10 cellular contexts compared by ENCODE assay signal in the genomic region with DNA sequence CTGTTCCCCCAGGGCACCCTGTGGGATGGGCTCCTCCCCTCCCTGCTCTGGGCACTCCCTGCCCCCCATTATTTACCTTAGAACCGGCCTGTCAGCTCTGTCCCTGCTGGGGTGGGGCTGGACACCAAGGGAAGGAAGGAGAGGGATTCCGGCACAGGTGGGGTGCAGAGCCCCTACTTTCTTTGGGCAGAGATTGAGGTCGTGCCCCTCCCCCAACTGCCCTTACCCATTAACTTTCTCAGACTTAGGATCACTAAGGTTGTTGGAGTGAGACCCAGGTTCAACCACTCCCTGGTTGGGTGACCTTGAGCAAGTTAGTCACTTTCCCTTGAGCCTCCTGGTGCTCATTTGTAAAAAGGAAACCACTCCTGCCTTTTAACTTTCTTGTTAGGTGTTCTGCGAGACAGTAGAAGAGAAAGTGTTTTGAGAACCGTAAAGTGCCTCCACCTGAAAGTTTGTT. TPM values are rescaled to one million over a fixed set of nuclear protein-coding genes. Genes with fewer than 3 reads are reported as not detected.
DNase-seq lines count a peak whose midpoint lies in the region; ATAC-seq and TF ChIP-seq lines count a peak whose summit lies in the region.
"Had no signal": no experiment of that assay in that cellular context is flagged by ENCODE, and none has a peak within 500 bp of the region (broad histone marks: within the 10 kb centered on the region; RNA-seq: fewer than 3 reads in every experiment).

No MANE protein-coding gene starts in this region.

- H2BK20ac ChIP-seq in IMR-90 (ENCODE audit: low read depth, low read length) = 0 out of 2 replicates have a peak overlapping the region, but pooled peaks have one; percentile 25

- peak overlapping the region; percentile 52 for H2AK9ac ChIP-seq in IMR-90 (replicated peaks; ENCODE audit: low read depth, low read length, poor library complexity)

- no peak overlapping the region for H3K18ac ChIP-seq in IMR-90 (ENCODE audit: low read depth, low read length)

- CTCF ChIA-PET in IMR-90 (lab: Yijun Ruan, JAX) = no interaction called here

- H3K27me3 ChIP-seq in IMR-90 (ENCODE audit: control insufficient read depth, insufficient read depth, low read length) = peaks cover 7% of the 10 kb centered on the region
- no peaks in the 10 kb centered on the region for H3K27me3 ChIP-seq in suprapubic skin
- H3K27me3 ChIP-seq in spleen (replicated peaks in 1 of 7) = peaks cover 0 to 6% (median 0%) of the 10 kb centered on the region in 7 donors

- H3K4me1 ChIP-seq in IMR-90 (ENCODE audit: control insufficient read depth, insufficient read depth, low read length) = peaks cover 25% of the 10 kb centered on the region
- peaks cover 86% of the 10 kb centered on the region for H3K4me1 ChIP-seq in suprapubic skin
- H3K4me1 ChIP-seq in spleen = peaks cover 0 to 26% (median 14%) of the 10 kb centered on the region in 6 donors

- no peak overlapping the region for H3K23ac ChIP-seq in IMR-90 (ENCODE audit: low read depth, low read length)

- H3K9me3 ChIP-seq in IMR-90 (ENCODE audit: control insufficient read depth, insufficient read depth, low read length) (no peaks in the 10 kb centered on the region), suprapubic skin (no peaks in the 10 kb centered on the region), spleen (no peaks in the 10 kb centered on the region)

- no peaks in the 10 kb centered on the region for H3K36me3 Mint-ChIP-seq in activated naive CD8-positive, alpha-beta T cell treated with anti-CD3 and anti-CD28 coated beads, Interleukin-2, amount 10 ng/mL, durations not matched to agents 7 days and 5 days

- TF ChIP-seq RAD21 in IMR-90 (IDR thresholded peaks at IDR 0.05; ENCODE audit: low read length) = no peak

- DNase-seq in IMR-90 = no peak
- DNase-seq in activated naive CD8-positive, alpha-beta T cell treated with anti-CD3 and anti-CD28 coated beads, Interleukin-2, amount 10 ng/mL, durations not matched to agents 7 days and 5 days = no peak
- DNase-seq in left colon = peak; percentile 73 to 88
- no peak for DNase-seq in suprapubic skin (ENCODE audit: low spot score in 2 of 2)
- no peak for DNase-seq in spleen
- DNase-seq in central memory CD4-positive, alpha-beta T cell = no peak
- DNase-seq: amniotic stem cell; stimulated activated naive CD4-positive, alpha-beta T cell; T-helper 1 cell had no signal

- 0 out of 4 replicates have a peak overlapping the region, but pooled peaks of 1 of the 2 experiments have one; percentile 13 for H4K8ac ChIP-seq in IMR-90 (ENCODE audit: low read depth in 2 of 2, low read length in 2 of 2)

- H3K79me1 ChIP-seq in IMR-90 (ENCODE audit: low read depth in 1 of 2, low read length in 2 of 2) = peaks cover 4 to 25% of the 10 kb centered on the region in 2 experiments

- no peak overlapping the region for H3K27ac ChIP-seq in IMR-90 (ENCODE audit: insufficient read depth, low read length)
- H3K27ac ChIP-seq in suprapubic skin = peak overlapping the region; percentile 96
- H3K27ac ChIP-seq in spleen = peak overlapping the region in 2 of 8 donors; percentile 2 to 8

- peaks cover 16% of the 10 kb centered on the region for H3K27me3 Mint-ChIP-seq in activated naive CD8-positive, alpha-beta T cell treated with anti-CD3 and anti-CD28 coated beads, Interleukin-2, amount 10 ng/mL, durations not matched to agents 7 days and 5 days

- no peak overlapping the region for H3K4ac ChIP-seq in IMR-90 (ENCODE audit: low read depth, low read length)

- no peak for TF ChIP-seq EP300 in suprapubic skin (IDR thresholded peaks at IDR 0.05)

- H3K27ac Mint-ChIP-seq in activated naive CD8-positive, alpha-beta T cell treated with anti-CD3 and anti-CD28 coated beads, Interleukin-2, amount 10 ng/mL, durations not matched to agents 7 days and 5 days = no peak overlapping the region

- no peak overlapping the region for H2AK5ac ChIP-seq in IMR-90 (ENCODE audit: low read depth, low read length)

- no peak overlapping the region for H4K91ac ChIP-seq in IMR-90 (ENCODE audit: insufficient read depth, low read depth, low read length)

- no peak overlapping the region for H3K4me2 ChIP-seq in IMR-90 (ENCODE audit: low read depth, low read length)

- no peak for TF ChIP-seq CTCF in IMR-90 (conservative IDR thresholded peaks at IDR 0.05; ENCODE audit: low read depth, low read length)
- no peak for TF ChIP-seq CTCF in suprapubic skin (IDR thresholded peaks at IDR 0.05)
- no peak for TF ChIP-seq CTCF in spleen (IDR thresholded peaks at IDR 0.05 in 8 of 11, conservative IDR thresholded peaks at IDR 0.05 in 3 of 11)

- no peak overlapping the region for H2AFZ ChIP-seq in IMR-90 (replicated peaks; ENCODE audit: low read length, poor library complexity)

- no peak overlapping the region for H3K9ac ChIP-seq in IMR-90 (ENCODE audit: low read depth, low read length)

- no CpG with 5 or more reads among the region's 5 CpGs for WGBS in IMR-90 (ENCODE audit: extremely low coverage in 2 of 2, insufficient read length in 1 of 2), 2 experiments
- WGBS in suprapubic skin = 22% methylated on average over 4 of the region's 5 CpGs
- 57 to 76% (median 65%) methylated on average over 5 of the region's 5 CpGs for WGBS in spleen, 5 donors

- dilution Hi-C loops in IMR-90 (cut with HindIII; ENCODE audit: low sequenced_read_pairs, unreplicated experiment) = no loop called here

- no peak overlapping the region for H3K14ac ChIP-seq in IMR-90 (replicated peaks; ENCODE audit: low read depth, low read length)

- H2BK5ac ChIP-seq in IMR-90 (ENCODE audit: low read depth, low read length, poor library complexity, severe bottlenecking) = no peak overlapping the region

- H3K36me3 ChIP-seq in IMR-90 (ENCODE audit: control insufficient read depth, insufficient read depth, low read length) (no peaks in the 10 kb centered on the region), suprapubic skin (no peaks in the 10 kb centered on the region), spleen (no peaks in the 10 kb centered on the region)

- H3K9me3 Mint-ChIP-seq in activated naive CD8-positive, alpha-beta T cell treated with anti-CD3 and anti-CD28 coated beads, Interleukin-2, amount 10 ng/mL, durations not matched to agents 7 days and 5 days = no peaks in the 10 kb centered on the region

- no peak overlapping the region for H2BK15ac ChIP-seq in IMR-90 (ENCODE audit: low read depth, low read length)

- no peak overlapping the region for H3K4me3 ChIP-seq in IMR-90 (ENCODE audit: insufficient read depth, low read depth, low read length)
- H3K4me3 ChIP-seq in suprapubic skin = peak overlapping the region; percentile 28
- H3K4me3 ChIP-seq in spleen = no peak overlapping the region

- no peak overlapping the region for H4K5ac ChIP-seq in IMR-90 (ENCODE audit: low read depth, low read length)

- in situ Hi-C loops in IMR-90 (cut with MboI; ENCODE audit: low sequenced_read_pairs) = no loop called here

- H2BK120ac ChIP-seq in IMR-90 (ENCODE audit: low read depth, low read length) = no peak overlapping the region; the same call in 1 of the 2 replicates

- POLR2A ChIA-PET in IMR-90 (lab: Charles Lee; ENCODE audit: unreplicated experiment) = no interaction called here
- POLR2A ChIA-PET in activated naive CD8-positive, alpha-beta T cell treated with anti-CD3 and anti-CD28 coated beads, Interleukin-2, amount 10 ng/mL, durations not matched to agents 7 days and 5 days (lab: Charles Lee) = no interaction called here

- intact Hi-C loops in IMR-90 (cut with micrococcal nuclease) (no loop called here), left colon (cut with DNase I, micrococcal nuclease) (no loop called here), spleen (cut with DNase I; ENCODE audit: low total_unique reads) (no loop called here)

- H3K4me1 Mint-ChIP-seq in activated naive CD8-positive, alpha-beta T cell treated with anti-CD3 and anti-CD28 coated beads, Interleukin-2, amount 10 ng/mL, durations not matched to agents 7 days and 5 days = peaks cover 9% of the 10 kb centered on the region

- BruUV-seq in IMR-90 (replicated peaks; lab: Mats Ljungman, UMichigan) = no TSS peak

- no peak overlapping the region for H3K4me3 Mint-ChIP-seq in activated naive CD8-positive, alpha-beta T cell treated with anti-CD3 and anti-CD28 coated beads, Interleukin-2, amount 10 ng/mL, durations not matched to agents 7 days and 5 days

- ATAC-seq in IMR-90 (ENCODE audit: low read depth) (no peak), left colon (peak; percentile 55), HG03025 (IDR thresholded peaks at IDR 0.05; ENCODE audit: low FRiP score, unreplicated experiment) (no peak)
- ATAC-seq in activated naive CD8-positive, alpha-beta T cell treated with anti-CD3 and anti-CD28 coated beads, Interleukin-2, amount 10 ng/mL, durations not matched to agents 7 days and 5 days (ENCODE audit: low read depth) = peak; percentile 50

- TF ChIP-seq POLR2A in IMR-90 (IDR thresholded peaks at IDR 0.05; ENCODE audit: low read depth, low read length) = no peak
- no peak for TF ChIP-seq POLR2A in suprapubic skin (IDR thresholded peaks at IDR 0.05)
- TF ChIP-seq POLR2A in spleen (IDR thresholded peaks at IDR 0.05) = no peak

- H3K9me1 ChIP-seq in IMR-90 (ENCODE audit: insufficient read depth, low read length) = peaks cover 12% of the 10 kb centered on the region

- H4K20me1 ChIP-seq in IMR-90 (ENCODE audit: insufficient read depth, low read length) = peaks cover 9% of the 10 kb centered on the region

- no peak overlapping the region for H3K56ac ChIP-seq in IMR-90 (ENCODE audit: extremely low read depth, insufficient read depth, low read length)

RNA-seq across cellular contexts. Expression of a gene that starts 57.0 kb away (rescaled TPM):
- 103 and 139 TPM in 2 replicates for total RNA-seq in IMR-90 (2012; rRNA removed)
- polyA plus RNA-seq in IMR-90 (2012; rRNA removed) = 41.3 and 48.9 TPM in 2 replicates
- 24.0 and 32.6 TPM in 2 replicates for polyA plus RNA-seq in IMR-90 (2012; cell fraction: cytosol; rRNA removed)
- 15.3 and 50.5 TPM in 2 replicates for polyA plus RNA-seq in IMR-90 (2012; cell fraction: nucleus; rRNA removed; ENCODE audit: low replicate concordance)
- total RNA-seq in activated naive CD8-positive, alpha-beta T cell treated with anti-CD3 and anti-CD28 coated beads, Interleukin-2, amount 10 ng/mL, durations not matched to agents 7 days and 5 days = not detected
- total RNA-seq in left colon = 10 to 100 TPM; 16.4 to 20.3 TPM
- 10 to 100 TPM in 1 of 4 donors, 1 to 10 TPM in 3; 7.4 to 11.4 (median 8.3) TPM for total RNA-seq in suprapubic skin
- 1 to 10 TPM; 1.3 to 9.2 (median 6.5) TPM for total RNA-seq in spleen
- 1 to 10 TPM; 1.2 to 4.5 (median 1.7) TPM for polyA plus RNA-seq in spleen

RNA-seq across cellular contexts. Expression of a gene that starts 57.6 kb away (rescaled TPM):
- total RNA-seq in IMR-90 (2012; rRNA removed) = 149 and 166 TPM in 2 replicates
- polyA plus RNA-seq in IMR-90 (2012; rRNA removed) = 62.3 and 100 TPM in 2 replicates
- polyA plus RNA-seq in IMR-90 (2012; cell fraction: cytosol; rRNA removed) = 44.6 and 66.2 TPM in 2 replicates
- polyA plus RNA-seq in IMR-90 (2012; cell fraction: nucleus; rRNA removed; ENCODE audit: low replicate concordance) = 61.1 and 163 TPM in 2 replicates
- total RNA-seq in activated naive CD8-positive, alpha-beta T cell treated with anti-CD3 and anti-CD28 coated beads, Interleukin-2, amount 10 ng/mL, durations not matched to agents 7 days and 5 days = 100 to 1,000 TPM; 180 to 181 TPM
- total RNA-seq in left colon = 10 to 100 TPM; 41.7 to 88.3 TPM
- 10 to 100 TPM; 47.1 to 68.1 (median 50.7) TPM for total RNA-seq in suprapubic skin
- 100 to 1,000 TPM in 1 of 7 donors, 10 to 100 TPM in 6; 46.5 to 112 (median 60.2) TPM for total RNA-seq in spleen
- 10 to 100 TPM; 25.7 to 28.7 (median 27.8) TPM for polyA plus RNA-seq in spleen

RNA-seq across cellular contexts. Expression of a gene that starts 57.9 kb away (rescaled TPM):
- 20.3 and 25.8 TPM in 2 replicates for total RNA-seq in IMR-90 (2012; rRNA removed)
- 12.6 and 13.9 TPM in 2 replicates for polyA plus RNA-seq in IMR-90 (2012; rRNA removed)
- 2.6 and 4.5 TPM in 2 replicates for polyA plus RNA-seq in IMR-90 (2012; cell fraction: cytosol; rRNA removed)
- polyA plus RNA-seq in IMR-90 (2012; cell fraction: nucleus; rRNA removed; ENCODE audit: low replicate concordance) = 8.9 and 48.4 TPM in 2 replicates
- total RNA-seq in activated naive CD8-positive, alpha-beta T cell treated with anti-CD3 and anti-CD28 coated beads, Interleukin-2, amount 10 ng/mL, durations not matched to agents 7 days and 5 days = 10 to 100 TPM; 75.8 to 78.5 TPM
- 10 to 100 TPM; 29.1 to 29.5 TPM for total RNA-seq in left colon
- 10 to 100 TPM in 2 of 4 donors, 1 to 10 TPM in 2; 8.8 to 39.7 (median 18.1) TPM for total RNA-seq in suprapubic skin
- total RNA-seq in spleen = 10 to 100 TPM; 44.1 to 76.3 (median 56.8) TPM
- polyA plus RNA-seq in spleen = 10 to 100 TPM; 15.5 to 25.8 (median 17.4) TPM

Comparison
In these comparisons a context has a peak if more than half of its experiments do, and no peak if none do; other contexts are left out.
1. ATAC-seq: peak in activated naive CD8-positive, alpha-beta T cell treated with anti-CD3 and anti-CD28 coated beads, Interleukin-2, amount 10 ng/mL, durations not matched to agents 7 days and 5 days (single experiment) and left colon (single experiment); none in IMR-90 (single experiment) and HG03025 (single experiment).
2. DNase-seq: peak in left colon (2 of 2); none in IMR-90 (single experiment), activated naive CD8-positive, alpha-beta T cell treated with anti-CD3 and anti-CD28 coated beads, Interleukin-2, amount 10 ng/mL, durations not matched to agents 7 days and 5 days (single experiment), suprapubic skin (0 of 2), spleen (single experiment) and central memory CD4-positive, alpha-beta T cell (single experiment).